Comparison of ENCODE assay signal across 14 cellular contexts in the genomic region with DNA sequence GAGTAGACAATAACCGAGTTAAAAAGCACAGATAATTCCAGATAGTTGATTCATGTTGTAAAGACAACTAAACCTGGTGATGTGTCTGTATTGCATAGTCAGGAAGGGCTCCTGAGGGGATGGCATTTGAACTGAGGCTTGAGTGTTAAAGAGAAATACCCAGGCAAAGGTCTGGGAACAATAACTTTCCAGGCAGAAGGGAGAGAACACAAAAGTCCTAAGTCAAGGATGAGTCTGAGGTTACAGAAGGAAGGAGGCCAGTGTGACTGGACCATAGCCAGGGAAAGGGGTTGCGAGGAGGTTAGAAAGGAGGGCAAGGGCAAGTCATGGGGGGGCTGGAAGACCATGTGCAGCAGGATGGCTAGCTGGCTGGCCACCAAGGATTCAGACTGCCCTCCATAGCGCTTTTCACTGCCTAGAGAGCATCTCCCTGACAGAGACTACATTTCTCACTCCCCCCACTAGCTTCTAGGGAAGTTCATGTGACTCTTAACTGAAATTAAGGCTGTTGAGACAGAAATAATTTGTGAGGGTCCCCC.
DNase-seq lines count a peak whose midpoint lies in the region; ATAC-seq, FAIRE-seq and TF ChIP-seq lines count a peak whose summit lies in the region.
"Had no signal": no experiment of that assay in that cellular context is flagged by ENCODE, and none has a peak within 500 bp of the region (broad histone marks: within the 10 kb centered on the region; RNA-seq: fewer than 3 reads in every experiment).

No MANE protein-coding gene starts in this region.

- H3K36me3 ChIP-seq in GM23338 (ENCODE audit: insufficient read depth), result no peaks in the 10 kb centered on the region

- H3K36me3 Mint-ChIP-seq in GM23338 (ENCODE audit: low read depth), result no peaks in the 10 kb centered on the region
- H3K36me3 Mint-ChIP-seq in osteocyte (ENCODE audit: unreplicated experiment), result no peaks in the 10 kb centered on the region
- H3K36me3 Mint-ChIP-seq in H9 (ENCODE audit: insufficient read depth in 1 of 3, low read depth in 3 of 3), result peaks cover 0 to 3% (median 0%) of the 10 kb centered on the region in 3 experiments; a peak in 1 of 7 replicates

- H2BK5ac ChIP-seq in H9 (ENCODE audit: insufficient read length, low read length), result no peak overlapping the region

- no peak overlapping the region for H2BK120ac ChIP-seq in H9 (ENCODE audit: low read depth, low read length, poor library complexity, severe bottlenecking)

- H2AFZ ChIP-seq in GM23338 (peak overlapping the region; percentile 83; the same call in 1 of the 2 replicates), H9 (ENCODE audit: low read length) (no peak overlapping the region)

- no peak overlapping the region for H4K8ac ChIP-seq in H9 (replicated peaks; ENCODE audit: insufficient read length, low read depth, low read length)

- intact Hi-C loops in posterior cingulate gyrus (cut with DNase I), result no loop called here

- H3K14ac ChIP-seq in H9 (ENCODE audit: insufficient read depth, low read length), result no peak overlapping the region

- no peaks in the 10 kb centered on the region for H4K20me1 ChIP-seq in GM23338 (replicated peaks; ENCODE audit: insufficient read depth)
- no peaks in the 10 kb centered on the region for H4K20me1 ChIP-seq in H9 (ENCODE audit: control insufficient read depth, insufficient read depth, insufficient read length)

- H3K18ac ChIP-seq in H9 (ENCODE audit: insufficient read length, low read depth, low read length), result no peak overlapping the region

- H3K4me3 Mint-ChIP-seq in GM23338 (no peak overlapping the region), osteocyte (ENCODE audit: unreplicated experiment) (no peak overlapping the region), H9 (no peak overlapping the region)

- H3K4me2 ChIP-seq in GM23338, result no peak overlapping the region
- no peak overlapping the region for H3K4me2 ChIP-seq in H9 (ENCODE audit: insufficient read depth, insufficient read length, low read length)

- H2BK12ac ChIP-seq in H9 (ENCODE audit: insufficient read length, low read depth, low read length), result no peak overlapping the region

- DNase-seq in GM23338 (ENCODE audit: low spot score) (no peak), RCC 7860 (ENCODE audit: low spot score) (peak; percentile 65), epithelial cell of esophagus (ENCODE audit: low read depth) (peak; percentile 87), osteocyte (ENCODE audit: extremely low spot score, unreplicated experiment) (no peak), T1000 (lab: John Stamatoyannopoulos, UW) (no peak), H9 (no peak), amygdala (lab: John Stamatoyannopoulos, UW) (no peak), posterior cingulate gyrus (no peak)
- DNase-seq: activated CD4-positive, alpha-beta T cell treated with anti-CD3 and anti-CD28 coated beads for 1 hour; activated gamma-delta T cell treated with Interleukin-2 at 50 U/mL for 16 hours; caudate nucleus; NCI-H1436 treated with DMSO at 0.1 percent for 48 hours; substantia nigra had no signal

- no peak for ATAC-seq in GM23338
- ATAC-seq: HepG2 had no signal

- H3K4me1 ChIP-seq in GM23338 (ENCODE audit: insufficient read depth), result peaks cover 14% of the 10 kb centered on the region; the same call in 1 of the 2 replicates
- H3K4me1 ChIP-seq in H9 (ENCODE audit: insufficient read depth, low read length), result no peaks in the 10 kb centered on the region

- H4K5ac ChIP-seq in H9 (ENCODE audit: insufficient read length, low read depth, low read length), result no peak overlapping the region

- no peak overlapping the region for H3K27ac Mint-ChIP-seq in GM23338
- H3K27ac Mint-ChIP-seq in osteocyte (ENCODE audit: unreplicated experiment), result peak overlapping the region; percentile 78
- peak overlapping the region in 1 of 3 experiments; percentile 52; a peak in 1 of 7 replicates for H3K27ac Mint-ChIP-seq in H9

- no peak overlapping the region for H3K23ac ChIP-seq in H9 (ENCODE audit: insufficient read length, low read depth, low read length)

- no peak overlapping the region for H2BK15ac ChIP-seq in H9 (ENCODE audit: low read depth, low read length)

- no peak overlapping the region for H3K27ac ChIP-seq in GM23338 (ENCODE audit: low read depth)
- H3K27ac ChIP-seq in H9 (ENCODE audit: insufficient read length, low read depth, low read length), result no peak overlapping the region

- WGBS in H9 (ENCODE audit: extremely low coverage, insufficient read length, low lambda C conversion rate), result no CpG with 5 or more reads among the region's 3 CpGs

- H3K9me2 ChIP-seq in GM23338 (ENCODE audit: insufficient read depth), result 0 out of 2 replicates have a peak, but pooled peaks cover 3% of the 10 kb centered on the region

- no peaks in the 10 kb centered on the region for H3F3A ChIP-seq in GM23338 (replicated peaks; ENCODE audit: low read depth)

- H3K9me3 ChIP-seq in H9 (ENCODE audit: control insufficient read depth, low read depth, low read length), result no peaks in the 10 kb centered on the region

- H2AK5ac ChIP-seq in H9 (ENCODE audit: insufficient read length, low read length), result no peak overlapping the region

- no peak overlapping the region for H4K91ac ChIP-seq in H9 (ENCODE audit: insufficient read length, low read depth, low read length)

- no peak overlapping the region for H3K9ac ChIP-seq in H9 (ENCODE audit: extremely low read depth, insufficient read length, low read length)

- H3K27me3 ChIP-seq in GM23338 (ENCODE audit: insufficient read depth), result no peaks in the 10 kb centered on the region
- no peaks in the 10 kb centered on the region for H3K27me3 ChIP-seq in H9 (ENCODE audit: insufficient read depth, low read length)

- H3K27me3 Mint-ChIP-seq in GM23338 (ENCODE audit: insufficient read depth, low read depth, poor library complexity), result no peaks in the 10 kb centered on the region
- H3K27me3 Mint-ChIP-seq in osteocyte (ENCODE audit: unreplicated experiment), result no peaks in the 10 kb centered on the region
- H3K27me3 Mint-ChIP-seq in H9 (ENCODE audit: low read depth), result no peaks in the 10 kb centered on the region

- no peaks in the 10 kb centered on the region for H3K23me2 ChIP-seq in H9 (ENCODE audit: insufficient read length, low read depth, low read length, poor library complexity, severe bottlenecking)

- H3K4me3 ChIP-seq in GM23338 (no peak overlapping the region), epithelial cell of esophagus (ENCODE audit: low read length) (no peak overlapping the region)

- H3K4ac ChIP-seq in H9 (ENCODE audit: low read depth, low read length), result no peak overlapping the region

- no peak overlapping the region for H2BK20ac ChIP-seq in H9 (ENCODE audit: low read depth, low read length, poor library complexity, severe bottlenecking)

- TF ChIP-seq CTCF in GM23338 (conservative IDR thresholded peaks at IDR 0.05; ENCODE audit: low read depth in 2 of 2) (no peak), epithelial cell of esophagus (IDR thresholded peaks at IDR 0.05; ENCODE audit: insufficient read depth, low read depth, low read length, missing control alignments) (no peak), osteocyte (IDR thresholded peaks at IDR 0.05) (no peak), H9 (conservative IDR thresholded peaks at IDR 0.05) (no peak)

- peak; percentile 22 for FAIRE-seq in RCC 7860 (lab: Jason Lieb, UNC)
- FAIRE-seq: HepG2 had no signal

- no peak overlapping the region for H3K56ac ChIP-seq in H9 (ENCODE audit: insufficient read length, low read depth, low read length)

- H3T11ph ChIP-seq in H9 (ENCODE audit: low read length), result no peak overlapping the region

- H3K9me3 Mint-ChIP-seq in GM23338, result no peaks in the 10 kb centered on the region
- peaks cover 6% of the 10 kb centered on the region for H3K9me3 Mint-ChIP-seq in osteocyte (ENCODE audit: unreplicated experiment)
- H3K9me3 Mint-ChIP-seq in H9, result no peaks in the 10 kb centered on the region; a peak in 1 of 5 replicates

- H3K79me2 ChIP-seq in GM23338 (replicated peaks; ENCODE audit: insufficient read depth) (no peaks in the 10 kb centered on the region), H9 (ENCODE audit: insufficient read depth, low read length) (no peaks in the 10 kb centered on the region)

- H3K4me1 Mint-ChIP-seq in GM23338 (peaks cover 6% of the 10 kb centered on the region), osteocyte (ENCODE audit: unreplicated experiment) (peaks cover 17% of the 10 kb centered on the region), H9 (peaks cover 19 to 20% of the 10 kb centered on the region in 2 experiments)

- H3K79me1 ChIP-seq in H9 (ENCODE audit: insufficient read depth, low read depth, low read length, poor library complexity, severe bottlenecking), result no peaks in the 10 kb centered on the region

TF ChIP-seq in GM23338, 12 proteins besides CTCF, POLR2A, EP300 and RAD21:
- TF ChIP-seq STAT1 (IDR thresholded peaks at IDR 0.05; ENCODE audit: unreplicated experiment) (no peak), EZH2phosphoT487 (IDR thresholded peaks at IDR 0.05; ENCODE audit: unreplicated experiment) (no peak), ZNF114 (CRISPR knock-in tag; IDR thresholded peaks at IDR 0.05) (no peak), POLR2AphosphoS5 (IDR thresholded peaks at IDR 0.05; ENCODE audit: low read depth) (no peak)
- TF ChIP-seq, protein P1, sequence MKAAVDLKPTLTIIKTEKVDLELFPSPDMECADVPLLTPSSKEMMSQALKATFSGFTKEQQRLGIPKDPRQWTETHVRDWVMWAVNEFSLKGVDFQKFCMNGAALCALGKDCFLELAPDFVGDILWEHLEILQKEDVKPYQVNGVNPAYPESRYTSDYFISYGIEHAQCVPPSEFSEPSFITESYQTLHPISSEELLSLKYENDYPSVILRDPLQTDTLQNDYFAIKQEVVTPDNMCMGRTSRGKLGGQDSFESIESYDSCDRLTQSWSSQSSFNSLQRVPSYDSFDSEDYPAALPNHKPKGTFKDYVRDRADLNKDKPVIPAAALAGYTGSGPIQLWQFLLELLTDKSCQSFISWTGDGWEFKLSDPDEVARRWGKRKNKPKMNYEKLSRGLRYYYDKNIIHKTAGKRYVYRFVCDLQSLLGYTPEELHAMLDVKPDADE (IDR thresholded peaks at IDR 0.05), result no peak

Comparison
In these comparisons a context has a peak if more than half of its experiments do, and no peak if none do; other contexts are left out.
1. DNase-seq: peak in RCC 7860 (single experiment) and epithelial cell of esophagus (single experiment); none in GM23338 (single experiment), osteocyte (single experiment), T1000 (single experiment), H9 (single experiment), amygdala (0 of 56) and posterior cingulate gyrus (0 of 10).